ENCODE assay signal across 1 cellular context in the genomic region with DNA sequence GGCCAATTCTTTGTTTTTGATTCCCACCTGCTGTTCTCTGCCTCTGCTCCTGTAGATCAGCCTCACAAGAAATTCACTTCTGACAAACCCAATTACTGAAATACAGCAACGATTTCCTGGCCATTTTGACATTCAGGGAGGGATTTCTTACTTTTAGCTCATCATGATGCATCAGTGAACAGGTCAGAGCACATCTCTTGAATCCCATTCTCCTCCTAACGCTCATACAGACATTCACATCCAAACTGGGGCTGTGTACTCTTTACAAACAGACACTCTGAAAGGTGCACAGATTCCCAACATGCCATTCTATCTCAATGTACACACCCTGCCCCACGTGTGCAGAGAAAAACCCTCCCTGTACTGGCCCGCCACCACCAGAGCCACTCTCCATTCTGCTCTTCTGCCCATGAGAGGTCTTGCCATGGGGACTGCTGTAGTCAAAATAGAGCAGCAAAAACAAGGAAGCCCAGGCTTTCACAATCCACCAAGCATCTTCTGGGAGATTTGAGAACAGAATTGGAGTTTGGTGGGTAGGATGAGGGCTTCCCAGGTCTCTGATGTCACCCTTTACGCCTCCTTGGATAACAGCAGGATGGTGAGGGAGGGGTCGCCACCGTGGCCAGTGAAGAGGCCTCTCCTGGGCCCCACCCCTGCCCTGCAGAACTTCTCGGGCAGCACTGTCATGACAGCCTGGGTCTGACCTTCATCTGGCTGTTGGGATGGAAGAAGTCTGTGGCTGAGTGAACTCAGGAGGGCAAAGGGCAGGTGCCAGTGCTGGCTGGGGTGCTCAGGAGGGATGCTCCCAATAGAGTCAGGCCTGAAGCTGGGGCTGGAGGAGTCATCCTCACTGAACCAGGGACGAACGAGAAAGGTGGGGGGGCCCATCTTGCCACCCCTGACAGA.
TF ChIP-seq lines count a peak whose summit lies in the region.

No MANE protein-coding gene starts in this region.

TF ChIP-seq in K562, 482 proteins besides CTCF, POLR2A, EP300 and RAD21:
- TF ChIP-seq, protein P1, sequence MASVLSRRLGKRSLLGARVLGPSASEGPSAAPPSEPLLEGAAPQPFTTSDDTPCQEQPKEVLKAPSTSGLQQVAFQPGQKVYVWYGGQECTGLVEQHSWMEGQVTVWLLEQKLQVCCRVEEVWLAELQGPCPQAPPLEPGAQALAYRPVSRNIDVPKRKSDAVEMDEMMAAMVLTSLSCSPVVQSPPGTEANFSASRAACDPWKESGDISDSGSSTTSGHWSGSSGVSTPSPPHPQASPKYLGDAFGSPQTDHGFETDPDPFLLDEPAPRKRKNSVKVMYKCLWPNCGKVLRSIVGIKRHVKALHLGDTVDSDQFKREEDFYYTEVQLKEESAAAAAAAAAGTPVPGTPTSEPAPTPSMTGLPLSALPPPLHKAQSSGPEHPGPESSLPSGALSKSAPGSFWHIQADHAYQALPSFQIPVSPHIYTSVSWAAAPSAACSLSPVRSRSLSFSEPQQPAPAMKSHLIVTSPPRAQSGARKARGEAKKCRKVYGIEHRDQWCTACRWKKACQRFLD (CRISPR knock-in tag; IDR thresholded peaks at IDR 0.05), result 0 out of 2 replicates have a peak, but pooled peaks have one; percentile 48
- TF ChIP-seq NCOA4 (IDR thresholded peaks at IDR 0.05; ENCODE audit: partially characterized antibody), result no peak
